ENCODE assay signal across 31 cellular contexts in genomic region chr12:34287437-34287836, GRCh38.
"Had no signal": no experiment of that assay in that cellular context is flagged by ENCODE, and none has a peak within 500 bp of the region (broad histone marks: within the 10 kb centered on the region; RNA-seq: fewer than 3 reads in every experiment).

No MANE protein-coding gene starts in this region.

- H3K9me3 ChIP-seq: prostate gland, thyroid gland, vagina had no signal

- H3K27me3 Mint-ChIP-seq: activated naive CD8-positive, alpha-beta T cell; activated T-helper 17 cell treated with anti-CD3 and anti-CD28 coated beads, Interleukin-2, amount 50 U/mL, for 72 hours; naive B cell; stimulated activated memory B cell treated with anti-CD40 and anti-IgM and Interleukin-4, amounts not matched to agents 10 μg/mL and 1 μg/mL and 100 μg/mL, for 72 hours had no signal

- H3K36me3 Mint-ChIP-seq: immature natural killer cell had no signal

- H3K4me1 Mint-ChIP-seq: activated T-helper 17 cell treated with anti-CD3 and anti-CD28 coated beads, Interleukin-2, amount 50 U/mL, for 72 hours; immature natural killer cell; mesothelial cell of epicardium; naive B cell; nephron progenitor cell; stimulated activated memory B cell treated with anti-CD40 and anti-IgM and Interleukin-4, amounts not matched to agents 10 μg/mL and 1 μg/mL and 100 μg/mL, for 72 hours had no signal

- H3K4me3 Mint-ChIP-seq: activated naive CD8-positive, alpha-beta T cell; activated T-helper 17 cell treated with anti-CD3 and anti-CD28 coated beads, Interleukin-2, amount 50 U/mL, for 72 hours; immature natural killer cell; mesothelial cell of epicardium; nephron progenitor cell; stimulated activated memory B cell treated with anti-CD40 and anti-IgM and Interleukin-4, amounts not matched to agents 10 μg/mL and 1 μg/mL and 100 μg/mL, for 72 hours had no signal

- H3K27me3 ChIP-seq: body of pancreas, gastroesophageal sphincter, left lung, neutrophil, ovary, stomach, thyroid gland, upper lobe of left lung, vagina had no signal

- ATAC-seq: activated T-helper 17 cell treated with anti-CD3 and anti-CD28 coated beads, Interleukin-2, amount 50 U/mL, for 72 hours; body of pancreas; gastroesophageal sphincter; left lung; sciatic nerve; stimulated activated memory B cell treated with anti-CD40 and anti-IgM and Interleukin-4, amounts not matched to agents 10 μg/mL and 1 μg/mL and 100 μg/mL, for 72 hours had no signal

- H3K36me3 ChIP-seq: gastroesophageal sphincter, left lung, neutrophil, ovary, prostate gland, stomach, thyroid gland, upper lobe of left lung, vagina had no signal

- DNase-seq: activated CD4-positive, alpha-beta T cell treated with anti-CD3 and anti-CD28 coated beads for 4 hours; activated CD4-positive, alpha-beta T cell treated with anti-CD3 and anti-CD28 coated beads, Interleukin-2, amount 50 U/mL, for 4 hours; activated naive CD4-positive, alpha-beta T cell treated with Interleukin-2 at 50 U/mL for 16 hours; activated T-cell treated with anti-CD3 and anti-CD28 coated beads, Interleukin-2, amount 50 U/mL, for 1 hour; anterior cingulate cortex; body of pancreas; effector memory CD4-positive, alpha-beta T cell; hypothalamus; immature natural killer cell; naive B cell; nephron progenitor cell; retina; stimulated activated CD4-positive, alpha-beta T cell treated with anti-CD3 and anti-CD28 coated beads, Interleukin-4, amount 100 ng/mL, for 4 hours; stimulated activated CD8-positive, alpha-beta memory T cell treated with anti-CD3 and anti-CD28 coated beads, Interleukin-4, amount 100 ng/mL, for 48 hours; stomach had no signal

- H3K27ac Mint-ChIP-seq: activated naive CD8-positive, alpha-beta T cell; activated T-helper 17 cell treated with anti-CD3 and anti-CD28 coated beads, Interleukin-2, amount 50 U/mL, for 72 hours; immature natural killer cell; mesothelial cell of epicardium; nephron progenitor cell; stimulated activated memory B cell treated with anti-CD40 and anti-IgM and Interleukin-4, amounts not matched to agents 10 μg/mL and 1 μg/mL and 100 μg/mL, for 72 hours had no signal

- H3K4me3 ChIP-seq: body of pancreas, coronary artery, dorsolateral prefrontal cortex, gastroesophageal sphincter, left lung, ovary, prostate gland, skin epidermis, stomach, thyroid gland, upper lobe of left lung, vagina had no signal

- H3K27ac ChIP-seq: body of pancreas, coronary artery, dorsolateral prefrontal cortex, gastroesophageal sphincter, left lung, neutrophil, ovary, prostate gland, skin epidermis, stomach, thyroid gland, upper lobe of left lung, vagina had no signal

- H3K4me1 ChIP-seq: body of pancreas, gastroesophageal sphincter, left lung, prostate gland, stomach, thyroid gland, upper lobe of left lung, vagina had no signal
